14 cellular contexts compared by ENCODE assay signal in the genomic region with DNA sequence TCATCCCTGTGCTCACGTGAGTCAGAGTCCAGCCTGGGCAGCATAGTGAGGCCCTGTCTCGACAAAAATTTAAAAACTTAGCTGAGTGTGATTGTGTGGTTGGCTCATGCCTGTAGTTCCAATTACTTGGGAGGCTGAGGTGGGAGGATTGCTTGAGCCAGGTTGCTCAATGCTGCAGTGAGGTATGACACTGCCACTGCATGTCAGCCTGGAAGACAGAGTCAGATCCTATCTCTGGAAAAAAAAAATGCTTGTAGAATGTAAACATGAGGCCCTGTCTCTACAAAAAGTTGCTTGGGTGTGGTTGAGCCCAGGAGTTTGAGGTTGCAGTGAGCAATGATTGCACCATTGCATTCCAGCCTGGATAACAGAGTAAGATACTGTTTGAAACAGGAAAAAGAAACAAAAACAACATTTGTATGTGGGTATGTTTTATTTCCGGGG. TPM values are rescaled to one million over a fixed set of nuclear protein-coding genes. Genes with fewer than 3 reads are reported as not detected.
DNase-seq lines count a peak whose midpoint lies in the region; TF ChIP-seq lines count a peak whose summit lies in the region.
"Had no signal": no experiment of that assay in that cellular context is flagged by ENCODE, and none has a peak within 500 bp of the region (broad histone marks: within the 10 kb centered on the region; RNA-seq: fewer than 3 reads in every experiment).

No MANE protein-coding gene starts in this region.

- TF ChIP-seq CTCF in AG09319 (IDR thresholded peaks at IDR 0.05; ENCODE audit: low read depth, low read length): no peak

- intact Hi-C loops in cardiac septum (cut with DNase I): no loop called here

- DNase-seq in AG09319 (ENCODE audit: extremely low read depth, low read depth) (peak; percentile 46), HuH-7 (ENCODE audit: low spot score) (peak; percentile 47), amniotic epithelial cell (ENCODE audit: low read depth) (peak; percentile 98), iris pigment epithelial cell (ENCODE audit: low read depth) (peak; percentile 87), ACHN (no peak), cardiac septum (ENCODE audit: low spot score) (no peak), NCI-H69 (lab: John Stamatoyannopoulos, UW) (no peak)
- no peak for DNase-seq in stimulated activated CD4-positive, alpha-beta T cell treated with anti-CD3 and anti-CD28 coated beads, Interleukin-1b, Interleukin-23, amount 100 ng/mL, for 48 hours
- DNase-seq: activated CD4-positive, alpha-beta T cell treated with anti-CD3 and anti-CD28 coated beads, Interleukin-2, amount 50 U/mL, for 1 hour; C1 segment of cervical spinal cord; GF-D8; midbrain; NCI-H2171; stimulated activated CD4-positive, alpha-beta T cell treated with anti-CD3 and anti-CD28 coated beads, Interleukin-2, amount 100 ng/mL, for 24 hours had no signal

- in situ Hi-C loops in ACHN (cut with HindIII; ENCODE audit: low pct_ligation_motif_present, low pct_unique_long_range_greater_than_20kb, low sequenced_read_pairs): no loop called here

RNA-seq across cellular contexts. Expression of a gene that starts 11.3 kb away (rescaled TPM):
- total RNA-seq in cardiac septum: 56.5 TPM

Comparison
In these comparisons a context has a peak if more than half of its experiments do, and no peak if none do; other contexts are left out.
1. DNase-seq: peak in AG09319 (single experiment), HuH-7 (single experiment), amniotic epithelial cell (single experiment) and iris pigment epithelial cell (single experiment); none in stimulated activated CD4-positive, alpha-beta T cell treated with anti-CD3 and anti-CD28 coated beads, Interleukin-1b, Interleukin-23, amount 100 ng/mL, for 48 hours (single experiment), ACHN (single experiment), cardiac septum (single experiment) and NCI-H69 (single experiment).